Comparison of ENCODE assay signal across 13 cellular contexts in genomic region chr12:26800858-26801257, GRCh38. TPM values are rescaled to one million over a fixed set of nuclear protein-coding genes. Genes with fewer than 3 reads are reported as not detected.
DNase-seq lines count a peak whose midpoint lies in the region; ATAC-seq, FAIRE-seq and TF ChIP-seq lines count a peak whose summit lies in the region.
"Had no signal": no experiment of that assay in that cellular context is flagged by ENCODE, and none has a peak within 500 bp of the region (broad histone marks: within the 10 kb centered on the region; RNA-seq: fewer than 3 reads in every experiment).

No MANE protein-coding gene starts in this region.

- no peak for ATAC-seq in T-helper 17 cell
- ATAC-seq in HepG2 = peak; percentile 22; the same call in 1 of the 3 replicates
- ATAC-seq in stimulated activated memory B cell treated with anti-CD40 and anti-IgM and Interleukin-4, amounts not matched to agents 10 μg/mL and 1 μg/mL and 100 μg/mL, for 72 hours = no peak
- ATAC-seq in HG03521 (IDR thresholded peaks at IDR 0.05; ENCODE audit: unreplicated experiment) = no peak
- ATAC-seq: A549, HCT116 had no signal

- H3K9me3 ChIP-seq in T-helper 17 cell (ENCODE audit: control insufficient read depth, low read length, poor library complexity, severe bottlenecking) (no peaks in the 10 kb centered on the region), HepG2 (ENCODE audit: low read length) (no peaks in the 10 kb centered on the region)
- H3K9me3 ChIP-seq: A549, Caco-2 had no signal

- H3K27me3 Mint-ChIP-seq in T-helper 17 cell = no peaks in the 10 kb centered on the region
- no peaks in the 10 kb centered on the region for H3K27me3 Mint-ChIP-seq in stimulated activated memory B cell treated with anti-CD40 and anti-IgM and Interleukin-4, amounts not matched to agents 10 μg/mL and 1 μg/mL and 100 μg/mL, for 72 hours
- H3K27me3 Mint-ChIP-seq: CD8-positive, alpha-beta memory T cell had no signal

- TF ChIP-seq EP300 in HepG2 (IDR thresholded peaks at IDR 0.05; ENCODE audit: low read depth in 2 of 2, low read length in 2 of 2) (no peak), HepG2 (CRISPR knock-in tag; IDR thresholded peaks at IDR 0.05; ENCODE audit: borderline replicate concordance) (no peak)

- TF ChIP-seq POLR2A in HepG2 (IDR thresholded peaks at IDR 0.05; ENCODE audit: insufficient read depth in 1 of 2, low read depth in 2 of 2, low read length in 2 of 2) = no peak

- no peak overlapping the region for H3K4me2 ChIP-seq in HepG2 (ENCODE audit: low read depth, low read length)
- H3K4me2 ChIP-seq: A549 had no signal

- H3K27me3 ChIP-seq in GM06990 (replicated peaks; ENCODE audit: control insufficient read depth, insufficient read depth, low read length) (no peaks in the 10 kb centered on the region), HepG2 (ENCODE audit: control insufficient read depth in 1 of 2, insufficient read depth in 2 of 2, low read length in 2 of 2) (no peaks in the 10 kb centered on the region)

- H3K4me3 ChIP-seq in GM06990 (replicated peaks; ENCODE audit: low read depth, low read length) (no peak overlapping the region), HepG2 (replicated peaks in 1 of 3; ENCODE audit: insufficient read depth in 1 of 3, low read depth in 2 of 3, low read length in 3 of 3) (no peak overlapping the region)
- H3K4me3 ChIP-seq: A549, GM23248 had no signal

- CTCF ChIA-PET in HepG2 (lab: Yijun Ruan, JAX; ENCODE audit: low intra/inter-chr PET ratio, low total read pairs) = no interaction called here

- peaks cover 30% of the 10 kb centered on the region for H3K4me1 ChIP-seq in HepG2 (ENCODE audit: insufficient read depth, low read length)

- BruUV-seq in HepG2 (replicated peaks; lab: Mats Ljungman, UMichigan) = no TSS peak

- in situ Hi-C loops in HepG2 (cut with HindIII; ENCODE audit: extremely low pct_ligation_motif_present, low pct_unique_long_range_greater_than_20kb) = no loop called here

- FAIRE-seq in HepG2 (lab: Jason Lieb, UNC) = no peak
- FAIRE-seq: A549 had no signal

- H3K4me3 Mint-ChIP-seq in T-helper 17 cell = no peak overlapping the region
- no peak overlapping the region for H3K4me3 Mint-ChIP-seq in stimulated activated memory B cell treated with anti-CD40 and anti-IgM and Interleukin-4, amounts not matched to agents 10 μg/mL and 1 μg/mL and 100 μg/mL, for 72 hours
- H3K4me3 Mint-ChIP-seq: CD14-positive monocyte; CD8-positive, alpha-beta memory T cell had no signal

- POLR2A ChIA-PET in HepG2 (lab: Yijun Ruan, JAX) = no interaction called here

- H3K36me3 ChIP-seq in GM06990 (ENCODE audit: control insufficient read depth, insufficient read depth, low read length) = peaks cover 4% of the 10 kb centered on the region
- H3K36me3 ChIP-seq in HepG2 (replicated peaks in 1 of 2; ENCODE audit: control insufficient read depth in 1 of 2, insufficient read depth in 2 of 2, low read length in 2 of 2) = peaks cover 4 to 37% of the 10 kb centered on the region in 2 experiments; a peak in 4 of 5 replicates

- intact Hi-C loops in HepG2 (cut with micrococcal nuclease; ENCODE audit: unreplicated experiment) = no loop called here

- WGBS in HepG2 (ENCODE audit: low lambda C conversion rate) = 98% methylated on average over 7 of the region's 7 CpGs

- peak; percentile 7 for DNase-seq in GM06990 (ENCODE audit: extremely low read depth, insufficient read length)
- no peak for DNase-seq in T-helper 17 cell
- no peak for DNase-seq in HepG2 (ENCODE audit: low spot score)
- DNase-seq in AG20443 (ENCODE audit: low spot score) = no peak
- DNase-seq: Caco-2; CD8-positive, alpha-beta memory T cell; GF-D8; GM23248 had no signal

- peak overlapping the region; percentile 27 for H3K27ac Mint-ChIP-seq in T-helper 17 cell
- H3K27ac Mint-ChIP-seq in stimulated activated memory B cell treated with anti-CD40 and anti-IgM and Interleukin-4, amounts not matched to agents 10 μg/mL and 1 μg/mL and 100 μg/mL, for 72 hours = peak overlapping the region; percentile 28
- H3K27ac Mint-ChIP-seq: CD14-positive monocyte had no signal

- H3K79me2 ChIP-seq in HepG2 (ENCODE audit: insufficient read depth, low read length) = peaks cover 95% of the 10 kb centered on the region

- H3K36me3 Mint-ChIP-seq in T-helper 17 cell (ENCODE audit: low read depth) = peaks cover 5% of the 10 kb centered on the region
- H3K36me3 Mint-ChIP-seq in stimulated activated memory B cell treated with anti-CD40 and anti-IgM and Interleukin-4, amounts not matched to agents 10 μg/mL and 1 μg/mL and 100 μg/mL, for 72 hours = peaks cover 21% of the 10 kb centered on the region

- H3K9me3 Mint-ChIP-seq in stimulated activated memory B cell treated with anti-CD40 and anti-IgM and Interleukin-4, amounts not matched to agents 10 μg/mL and 1 μg/mL and 100 μg/mL, for 72 hours = no peaks in the 10 kb centered on the region
- H3K9me3 Mint-ChIP-seq: CD14-positive monocyte; CD8-positive, alpha-beta memory T cell had no signal

- no peak overlapping the region for H3K27ac ChIP-seq in HepG2 (ENCODE audit: extremely low read length, insufficient read depth, low read length)
- H3K27ac ChIP-seq: A549, GM23248 had no signal

- TF ChIP-seq RAD21 in HepG2 (CRISPR knock-in tag; IDR thresholded peaks at IDR 0.05) = no peak

- no peak overlapping the region for H3K9ac ChIP-seq in HepG2 (ENCODE audit: insufficient read depth, low read depth, low read length)
- H3K9ac ChIP-seq: GM23248 had no signal

- TF ChIP-seq CTCF in GM06990 (IDR thresholded peaks at IDR 0.05; ENCODE audit: insufficient read depth, low read length, poor library complexity, severe bottlenecking) (no peak), HepG2 (CRISPR knock-in tag; IDR thresholded peaks at IDR 0.05) (no peak)

- peaks cover 12% of the 10 kb centered on the region for H3K4me1 Mint-ChIP-seq in T-helper 17 cell
- peaks cover 43% of the 10 kb centered on the region for H3K4me1 Mint-ChIP-seq in stimulated activated memory B cell treated with anti-CD40 and anti-IgM and Interleukin-4, amounts not matched to agents 10 μg/mL and 1 μg/mL and 100 μg/mL, for 72 hours

- peaks cover 28% of the 10 kb centered on the region; the same call in 1 of the 2 replicates for H4K20me1 ChIP-seq in HepG2 (ENCODE audit: insufficient read depth, low read length)

- H2AFZ ChIP-seq in HepG2 (ENCODE audit: low read length) = no peak overlapping the region
- H2AFZ ChIP-seq: GM23248 had no signal

TF ChIP-seq in HepG2, 621 proteins besides CTCF, POLR2A, EP300 and RAD21 (continues in another document):
- TF ChIP-seq ONECUT2 (CRISPR knock-in tag; IDR thresholded peaks at IDR 0.05) = no peak
- no peak for TF ChIP-seq MAZ (IDR thresholded peaks at IDR 0.05; ENCODE audit: borderline replicate concordance, low read depth, low read length)
- TF ChIP-seq MAZ (CRISPR knock-in tag; IDR thresholded peaks at IDR 0.05; ENCODE audit: low read depth) = no peak
- no peak for TF ChIP-seq GMEB2 (CRISPR knock-in tag; IDR thresholded peaks at IDR 0.05; ENCODE audit: low read depth)
- TF ChIP-seq ZNF44 (CRISPR knock-in tag; IDR thresholded peaks at IDR 0.05) = no peak

RNA-seq across cellular contexts. Expression of gene ITPR2, which starts 32.1 kb away (rescaled TPM):
- total RNA-seq in T-helper 17 cell = 10 to 100 TPM; 52.9 to 54.5 TPM
- 77.6 and 81.9 TPM in 2 replicates for total RNA-seq in HepG2 (2016; rRNA removed; fragmentation: Illumina TruSeq; extraction: Trizol)
- 59.0 and 66.4 TPM in 2 replicates for total RNA-seq in HepG2 (2016; cell fraction: cytosol; rRNA removed; fragmentation: Illumina TruSeq; extraction: Trizol; ENCODE audit: low read depth)
- total RNA-seq in HepG2 (2016; cell fraction: insoluble cytoplasmic fraction; rRNA removed; fragmentation: Illumina TruSeq; extraction: Trizol) = 71.0 and 73.8 TPM in 2 replicates
- 62.7 and 81.8 TPM in 2 replicates for total RNA-seq in HepG2 (2016; cell fraction: membrane; rRNA removed; fragmentation: Illumina TruSeq; extraction: Trizol)
- total RNA-seq in HepG2 (2016; cell fraction: nucleus; rRNA removed; fragmentation: Illumina TruSeq; extraction: Trizol) = 194 and 200 TPM in 2 replicates
- 24.6 and 31.9 TPM in 2 replicates for polyA plus RNA-seq in HepG2 (2011; rRNA removed)
- 13.5 and 20.5 TPM in 2 replicates for polyA plus RNA-seq in HepG2 (2011; cell fraction: cytosol; rRNA removed)
- 39.1 and 45.5 TPM in 2 replicates for polyA plus RNA-seq in HepG2 (2011; cell fraction: nucleus; rRNA removed)
- 36.3 and 47.9 TPM in 2 replicates for polyA plus RNA-seq in HepG2 (2012)
- polyA plus RNA-seq in HepG2 (2016; cell fraction: cytosol; fragmentation: Illumina TruSeq; extraction: Trizol; ENCODE audit: low read depth) = 1.3 TPM in 2 replicates
- 25.7 and 26.0 TPM in 2 replicates for polyA plus RNA-seq in HepG2 (2016; cell fraction: insoluble cytoplasmic fraction; fragmentation: Illumina TruSeq; extraction: Trizol; ENCODE audit: low read depth)
- polyA plus RNA-seq in HepG2 (2016; cell fraction: membrane; fragmentation: Illumina TruSeq; extraction: Trizol; ENCODE audit: low read depth) = 2.3 and 2.9 TPM in 2 replicates
- polyA plus RNA-seq in HepG2 (2016; cell fraction: nucleus; fragmentation: Illumina TruSeq; extraction: Trizol; ENCODE audit: insufficient read depth, low read depth) = 31.0 and 34.9 TPM in 2 replicates
- 18.0 and 90.0 TPM in 2 replicates for polyA minus RNA-seq in HepG2 (2011; rRNA and poly(A)+ RNA removed; ENCODE audit: low replicate concordance)
- polyA minus RNA-seq in HepG2 (2011; cell fraction: cytosol; rRNA and poly(A)+ RNA removed) = 91.7 and 111 TPM in 2 replicates
- 640 and 673 TPM in 2 replicates for polyA minus RNA-seq in HepG2 (2011; cell fraction: nucleus; rRNA and poly(A)+ RNA removed)
